ENCODE assay signal across 17 cellular contexts in genomic region chr3:142962175-142962519, GRCh38. TPM values are rescaled to one million over a fixed set of nuclear protein-coding genes. Genes with fewer than 3 reads are reported as not detected.
DNase-seq lines count a peak whose midpoint lies in the region; ATAC-seq and TF ChIP-seq lines count a peak whose summit lies in the region.
"Had no signal": no experiment of that assay in that cellular context is flagged by ENCODE, and none has a peak within 500 bp of the region (broad histone marks: within the 10 kb centered on the region; RNA-seq: fewer than 3 reads in every experiment).

No MANE protein-coding gene starts in this region.

- H3K27ac Mint-ChIP-seq in WTC11, result no peak overlapping the region
- peak overlapping the region; percentile 1 for H3K27ac Mint-ChIP-seq in endothelial cell (ENCODE audit: unreplicated experiment)
- H3K27ac Mint-ChIP-seq in osteocyte (ENCODE audit: unreplicated experiment), result no peak overlapping the region

- no peaks in the 10 kb centered on the region for H3K9me3 Mint-ChIP-seq in activated T-cell treated with anti-CD3 and anti-CD28 coated beads, Interleukin-2, amount 50 U/mL, for 4 hours
- H3K9me3 Mint-ChIP-seq in WTC11, result no peaks in the 10 kb centered on the region
- H3K9me3 Mint-ChIP-seq in endothelial cell (ENCODE audit: unreplicated experiment), result no peaks in the 10 kb centered on the region
- no peaks in the 10 kb centered on the region for H3K9me3 Mint-ChIP-seq in osteocyte (ENCODE audit: unreplicated experiment)

- TF ChIP-seq CTCF in WTC11 (IDR thresholded peaks at IDR 0.05), result no peak
- TF ChIP-seq CTCF in endothelial cell (IDR thresholded peaks at IDR 0.05; ENCODE audit: unreplicated experiment), result no peak
- TF ChIP-seq CTCF in osteocyte (IDR thresholded peaks at IDR 0.05), result no peak

- POLR2A ChIA-PET in WTC11 (lab: Charles Lee), result interaction anchor here (0.6 kb wide), 1 partner anchor 21 kb away, joined by 3 read pairs; no protein-coding TSS in a partner anchor

- peaks cover 12% of the 10 kb centered on the region for H3K4me1 Mint-ChIP-seq in activated T-cell treated with anti-CD3 and anti-CD28 coated beads, Interleukin-2, amount 50 U/mL, for 4 hours (ENCODE audit: low read depth)
- H3K4me1 Mint-ChIP-seq in WTC11 (peaks cover 15% of the 10 kb centered on the region), endothelial cell (ENCODE audit: unreplicated experiment) (peaks cover 13% of the 10 kb centered on the region), osteocyte (ENCODE audit: unreplicated experiment) (peaks cover 10% of the 10 kb centered on the region)

- H3K36me3 Mint-ChIP-seq in activated T-cell treated with anti-CD3 and anti-CD28 coated beads, Interleukin-2, amount 50 U/mL, for 4 hours (ENCODE audit: insufficient read depth), result no peaks in the 10 kb centered on the region
- H3K36me3 Mint-ChIP-seq in WTC11 (peaks cover 3% of the 10 kb centered on the region; the same call in 1 of the 2 replicates), endothelial cell (ENCODE audit: low read depth, unreplicated experiment) (peaks cover 6% of the 10 kb centered on the region), osteocyte (ENCODE audit: unreplicated experiment) (no peaks in the 10 kb centered on the region)

- ATAC-seq in activated T-cell treated with anti-CD3 and anti-CD28 coated beads, Interleukin-2, amount 50 U/mL, for 4 hours, result no peak
- ATAC-seq in WTC11 (no peak), GM18517 (IDR thresholded peaks at IDR 0.05; ENCODE audit: unreplicated experiment) (no peak)

- CTCF ChIA-PET in WTC11 (lab: Charles Lee), result interaction anchor here (1.1 to 4.5 kb wide), 4 partner anchors 13 to 133 kb away, joined by 3 to 26 read pairs (median 4); no protein-coding TSS in a partner anchor

- no peak for DNase-seq in activated T-cell treated with anti-CD3 and anti-CD28 coated beads, Interleukin-2, amount 50 U/mL, for 4 hours
- DNase-seq in activated T-cell treated with anti-CD3 and anti-CD28 coated beads for 4 hours, result no peak
- DNase-seq in WTC11 (ENCODE audit: low spot score), result no peak
- DNase-seq in endothelial cell (ENCODE audit: low spot score), result no peak
- no peak for DNase-seq in osteocyte (ENCODE audit: extremely low spot score, unreplicated experiment)
- no peak for DNase-seq in AML-193 (lab: John Stamatoyannopoulos, UW)
- no peak for DNase-seq in NCI-H748 treated with DMSO at 0.1 percent for 48 hours (lab: John Stamatoyannopoulos, UW)
- DNase-seq: MV-4-11; NCI-H2081 treated with DMSO at 0.1 percent for 48 hours; NCI-H524 treated with DMSO at 0.1 percent for 48 hours; small intestine; stimulated activated naive CD4-positive, alpha-beta T cell; uterus had no signal

- peak overlapping the region; percentile 76 for H3K4me3 Mint-ChIP-seq in activated T-cell treated with anti-CD3 and anti-CD28 coated beads, Interleukin-2, amount 50 U/mL, for 4 hours
- peak overlapping the region; percentile 90 for H3K4me3 Mint-ChIP-seq in WTC11
- peak overlapping the region; percentile 90 for H3K4me3 Mint-ChIP-seq in endothelial cell (ENCODE audit: unreplicated experiment)
- peak overlapping the region; percentile 70 for H3K4me3 Mint-ChIP-seq in osteocyte (ENCODE audit: unreplicated experiment)

- peaks cover 70% of the 10 kb centered on the region for H3K27me3 Mint-ChIP-seq in activated T-cell treated with anti-CD3 and anti-CD28 coated beads, Interleukin-2, amount 50 U/mL, for 4 hours (ENCODE audit: low read depth)
- H3K27me3 Mint-ChIP-seq in WTC11 (ENCODE audit: low read depth) (peaks cover 52% of the 10 kb centered on the region), endothelial cell (ENCODE audit: unreplicated experiment) (peaks cover 24% of the 10 kb centered on the region), osteocyte (ENCODE audit: unreplicated experiment) (peaks cover 65% of the 10 kb centered on the region)

TF ChIP-seq in WTC11, 78 proteins besides CTCF, POLR2A, EP300 and RAD21:
- TF ChIP-seq SMAD4 (CRISPR knock-in tag; IDR thresholded peaks at IDR 0.05) (no peak), JUN (CRISPR knock-in tag; IDR thresholded peaks at IDR 0.05) (no peak), TEAD4 (CRISPR knock-in tag; IDR thresholded peaks at IDR 0.05) (no peak), ZNF317 (CRISPR knock-in tag; IDR thresholded peaks at IDR 0.05; ENCODE audit: borderline replicate concordance, low read depth) (no peak), NFATC4 (CRISPR knock-in tag; IDR thresholded peaks at IDR 0.05) (no peak), IRF1 (CRISPR knock-in tag; IDR thresholded peaks at IDR 0.05) (no peak), AR (CRISPR knock-in tag; IDR thresholded peaks at IDR 0.05) (no peak), E2F4 (CRISPR knock-in tag; IDR thresholded peaks at IDR 0.05; ENCODE audit: borderline replicate concordance, low read depth) (0 out of 2 replicates have a peak, but pooled peaks have one; percentile 28)

RNA-seq across cellular contexts. Expression of gene PAQR9, which starts 1.3 kb away (rescaled TPM):
- total RNA-seq in activated T-cell treated with anti-CD3 and anti-CD28 coated beads, Interleukin-2, amount 50 U/mL, for 4 hours, result not detected
- total RNA-seq in WTC11 (2021) (2.0 to 2.5 TPM (median 2.4 TPM) in 3 replicates), endothelial cell (ENCODE audit: unreplicated experiment) (not detected), osteocyte (not detected in 2 replicates)
- total RNA-seq: aorta, mesenteric fat pad, OCI-LY7 had no signal

RNA-seq across cellular contexts. Expression of gene U2SURP, which starts 39.2 kb away (rescaled TPM):
- total RNA-seq in activated T-cell treated with anti-CD3 and anti-CD28 coated beads, Interleukin-2, amount 50 U/mL, for 4 hours, result 100 to 1,000 TPM; 156 to 178 (median 170) TPM
- 111 to 133 TPM (median 117 TPM) in 3 replicates for total RNA-seq in WTC11 (2021)
- total RNA-seq in endothelial cell (ENCODE audit: unreplicated experiment), result 86.1 TPM
- total RNA-seq in osteocyte, result 82.5 and 88.8 TPM in 2 replicates
